ENCODE assay signal across 1 cellular context in genomic region chr10:88881335-88881734, GRCh38.
TF ChIP-seq lines count a peak whose summit lies in the region.

No MANE protein-coding gene starts in this region.

TF ChIP-seq in GM12878, 131 proteins besides CTCF, POLR2A, EP300 and RAD21:
- no peak for TF ChIP-seq STAT1 (conservative IDR thresholded peaks at IDR 0.05)
- TF ChIP-seq FOXK2 (IDR thresholded peaks at IDR 0.05), result no peak
- TF ChIP-seq RAD51 (IDR thresholded peaks at IDR 0.05), result no peak
- TF ChIP-seq CREB1 (IDR thresholded peaks at IDR 0.05; ENCODE audit: low read depth), result no peak
- TF ChIP-seq ZNF592 (IDR thresholded peaks at IDR 0.05), result no peak
- no peak for TF ChIP-seq POLR2AphosphoS2 (IDR thresholded peaks at IDR 0.05; ENCODE audit: low read depth, low read length)
- TF ChIP-seq CBFB (IDR thresholded peaks at IDR 0.05; ENCODE audit: low read depth), result no peak
- no peak for TF ChIP-seq TCF12 (IDR thresholded peaks at IDR 0.05; ENCODE audit: low read depth, low read length)
TF ChIP-seq in GM12878: peak in this region for 0.
